Comparison of ENCODE assay signal across 8 cellular contexts in the genomic region with DNA sequence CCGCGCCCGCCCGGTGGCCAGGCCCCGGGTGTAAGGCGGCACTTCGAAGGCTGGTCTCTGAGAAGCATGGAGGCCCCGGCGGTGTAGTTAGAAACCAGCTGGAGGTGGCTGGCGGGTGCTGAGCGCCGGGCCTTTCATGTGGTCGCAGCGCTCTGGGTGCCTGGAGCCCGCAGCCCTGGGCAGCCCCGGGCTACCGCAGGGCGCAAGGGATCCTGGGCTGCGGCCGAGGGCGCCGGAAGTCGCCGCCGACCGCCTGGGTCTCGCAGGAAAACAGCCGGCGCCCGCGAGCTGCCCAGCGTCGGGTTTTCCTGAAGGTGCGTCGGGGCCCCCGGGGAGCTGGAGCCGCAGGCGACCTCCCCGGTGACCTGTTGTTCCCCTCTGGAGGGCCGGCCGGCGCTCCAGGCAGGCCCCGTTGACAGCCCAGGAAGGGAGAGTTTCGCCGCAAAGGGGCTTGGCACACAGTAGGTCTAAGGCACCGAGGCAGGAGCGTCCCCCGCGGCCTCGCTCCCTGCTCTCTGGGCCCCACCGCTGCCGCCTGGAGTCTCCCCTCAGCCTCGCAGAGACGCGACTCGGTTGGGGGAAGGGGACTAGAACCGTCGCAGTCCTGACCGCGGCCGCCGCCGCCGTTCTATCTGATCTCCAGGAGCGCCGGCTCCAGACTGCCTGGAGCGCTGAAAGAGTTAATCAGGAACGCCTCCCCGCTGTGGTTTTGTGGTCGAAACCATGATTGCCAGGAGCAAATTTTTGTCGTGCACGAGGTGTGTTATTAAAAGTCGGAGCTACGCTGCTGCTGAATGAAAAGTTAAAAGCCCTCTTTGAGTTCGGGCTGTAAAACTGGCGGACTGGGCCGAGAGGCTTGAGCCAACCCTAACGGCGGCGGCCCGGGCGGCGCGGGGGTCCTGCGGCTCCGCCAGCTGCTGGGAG. TPM values are rescaled to one million over a fixed set of nuclear protein-coding genes. Genes with fewer than 3 reads are reported as not detected.
DNase-seq lines count a peak whose midpoint lies in the region; ATAC-seq and TF ChIP-seq lines count a peak whose summit lies in the region.

No MANE protein-coding gene starts in this region.

- H3K27ac ChIP-seq in RWPE1 (peak overlapping the region; percentile 87), prostate gland (peak overlapping the region; percentile 77 to 78), uterus (peak overlapping the region; percentile 50 to 63)

- H3K4me1 ChIP-seq in prostate gland (replicated peaks): peaks cover 5% of the 10 kb centered on the region
- peaks cover 0 to 6% of the 10 kb centered on the region in 2 donors for H3K4me1 ChIP-seq in uterus

- peaks cover 41% of the 10 kb centered on the region for H3K4me1 Mint-ChIP-seq in activated naive CD4-positive, alpha-beta T cell treated with anti-CD3 and anti-CD28 coated beads for 36 hours (ENCODE audit: low read depth)
- H3K4me1 Mint-ChIP-seq in glutamatergic neuron (ENCODE audit: low read depth, unreplicated experiment): peaks cover 12% of the 10 kb centered on the region

- H3K9me3 ChIP-seq in prostate gland (no peaks in the 10 kb centered on the region), uterus (no peaks in the 10 kb centered on the region)

- POLR2A ChIA-PET in RWPE1 (lab: Yijun Ruan, JAX; ENCODE audit: low non-redundant PET): no interaction called here

- peaks cover 74% of the 10 kb centered on the region for H3K27me3 Mint-ChIP-seq in activated naive CD4-positive, alpha-beta T cell treated with anti-CD3 and anti-CD28 coated beads for 36 hours (ENCODE audit: low read depth)
- H3K27me3 Mint-ChIP-seq in glutamatergic neuron (ENCODE audit: unreplicated experiment): peaks cover 4% of the 10 kb centered on the region

- no peak overlapping the region for H3K27ac Mint-ChIP-seq in activated naive CD4-positive, alpha-beta T cell treated with anti-CD3 and anti-CD28 coated beads for 36 hours
- no peak overlapping the region for H3K27ac Mint-ChIP-seq in glutamatergic neuron (ENCODE audit: unreplicated experiment)

- H3K9me3 Mint-ChIP-seq in activated naive CD4-positive, alpha-beta T cell treated with anti-CD3 and anti-CD28 coated beads for 36 hours: no peaks in the 10 kb centered on the region
- H3K9me3 Mint-ChIP-seq in glutamatergic neuron (ENCODE audit: unreplicated experiment): no peaks in the 10 kb centered on the region

- H3K36me3 Mint-ChIP-seq in activated naive CD4-positive, alpha-beta T cell treated with anti-CD3 and anti-CD28 coated beads for 36 hours (ENCODE audit: low read depth): no peaks in the 10 kb centered on the region
- H3K36me3 Mint-ChIP-seq in glutamatergic neuron (ENCODE audit: unreplicated experiment): no peaks in the 10 kb centered on the region

- ATAC-seq in HG03039 (IDR thresholded peaks at IDR 0.05; ENCODE audit: unreplicated experiment) (peak; percentile 47), HG03460 (IDR thresholded peaks at IDR 0.05; ENCODE audit: unreplicated experiment) (no peak)

- H3K27me3 ChIP-seq in prostate gland (replicated peaks; ENCODE audit: insufficient read depth) (no peaks in the 10 kb centered on the region), uterus (no peaks in the 10 kb centered on the region)

- DNase-seq in GM04503 (ENCODE audit: low read depth) (peak; percentile 34), RWPE1 (ENCODE audit: low spot score) (peak; percentile 83), glutamatergic neuron (peak; percentile 50), prostate gland (ENCODE audit: low spot score) (peak; percentile 50), uterus (peak; percentile 31 to 45)
- DNase-seq in activated naive CD4-positive, alpha-beta T cell treated with anti-CD3 and anti-CD28 coated beads for 36 hours: peak; percentile 88

- H3K36me3 ChIP-seq in prostate gland (no peaks in the 10 kb centered on the region), uterus (no peaks in the 10 kb centered on the region)

- CTCF ChIA-PET in RWPE1 (lab: Yijun Ruan, JAX): interaction anchor here (0.6 to 3.9 kb wide), 5 partner anchors 29 to 120 kb away, joined by 3 to 13 read pairs (median 3); no protein-coding TSS in a partner anchor
- CTCF ChIA-PET in activated naive CD4-positive, alpha-beta T cell treated with anti-CD3 and anti-CD28 coated beads for 36 hours (lab: Charles Lee): interaction anchor here (0.9 to 3.3 kb wide), 5 partner anchors 63 to 120 kb away, joined by 3 to 19 read pairs (median 5); no protein-coding TSS in a partner anchor

- H3K4me3 Mint-ChIP-seq in activated naive CD4-positive, alpha-beta T cell treated with anti-CD3 and anti-CD28 coated beads for 36 hours: peak overlapping the region; percentile 67
- H3K4me3 Mint-ChIP-seq in glutamatergic neuron (ENCODE audit: unreplicated experiment): peak overlapping the region; percentile 90

- peak overlapping the region; percentile 27 to 42 for H3K4me3 ChIP-seq in prostate gland
- peak overlapping the region; percentile 40 to 44 for H3K4me3 ChIP-seq in uterus

- TF ChIP-seq POLR2A in prostate gland (IDR thresholded peaks at IDR 0.05) (no peak), uterus (IDR thresholded peaks at IDR 0.05) (no peak)

- no peak for TF ChIP-seq CTCF in RWPE1 (conservative IDR thresholded peaks at IDR 0.05; ENCODE audit: low read depth)
- no peak for TF ChIP-seq CTCF in glutamatergic neuron (IDR thresholded peaks at IDR 0.05; ENCODE audit: partially characterized antibody, unreplicated experiment)
- TF ChIP-seq CTCF in prostate gland (IDR thresholded peaks at IDR 0.05): no peak
- TF ChIP-seq CTCF in uterus (IDR thresholded peaks at IDR 0.05): no peak

- 10% methylated on average over 78 of the region's 86 CpGs for WGBS in prostate gland

- intact Hi-C loops in activated naive CD4-positive, alpha-beta T cell treated with anti-CD3 and anti-CD28 coated beads for 36 hours (cut with micrococcal nuclease): loop anchor here (1.0 to 5.0 kb wide), 8 partner anchors 30 to 321 kb away; a partner anchor contains a TSS
- intact Hi-C loops in prostate gland (cut with DNase I) (no loop called here), uterus (cut with DNase I; ENCODE audit: low total_unique reads) (no loop called here)

RNA-seq across cellular contexts. Expression of a gene that starts 2.8 kb away (rescaled TPM):
- under 1 TPM; 0.26 to 0.52 TPM for total RNA-seq in activated naive CD4-positive, alpha-beta T cell treated with anti-CD3 and anti-CD28 coated beads for 36 hours
- 0.37 TPM for total RNA-seq in glutamatergic neuron (ENCODE audit: unreplicated experiment)
- total RNA-seq in prostate gland: 1 to 10 TPM; 8.1 to 8.4 TPM
- under 1 TPM in 2 of 4 donors, not detected in 2; 0.15 to 0.35 TPM for total RNA-seq in uterus

Comparison
In these comparisons a context has a peak if more than half of its experiments do, and no peak if none do; other contexts are left out.
1. DNase-seq: peak in every context shown above with its lines; median percentile 88 in activated naive CD4-positive, alpha-beta T cell treated with anti-CD3 and anti-CD28 coated beads for 36 hours; 83 in RWPE1; 50 in glutamatergic neuron; 50 in prostate gland; 38 in uterus; 34 in GM04503.